1 cellular context compared by ENCODE assay signal in the genomic region with DNA sequence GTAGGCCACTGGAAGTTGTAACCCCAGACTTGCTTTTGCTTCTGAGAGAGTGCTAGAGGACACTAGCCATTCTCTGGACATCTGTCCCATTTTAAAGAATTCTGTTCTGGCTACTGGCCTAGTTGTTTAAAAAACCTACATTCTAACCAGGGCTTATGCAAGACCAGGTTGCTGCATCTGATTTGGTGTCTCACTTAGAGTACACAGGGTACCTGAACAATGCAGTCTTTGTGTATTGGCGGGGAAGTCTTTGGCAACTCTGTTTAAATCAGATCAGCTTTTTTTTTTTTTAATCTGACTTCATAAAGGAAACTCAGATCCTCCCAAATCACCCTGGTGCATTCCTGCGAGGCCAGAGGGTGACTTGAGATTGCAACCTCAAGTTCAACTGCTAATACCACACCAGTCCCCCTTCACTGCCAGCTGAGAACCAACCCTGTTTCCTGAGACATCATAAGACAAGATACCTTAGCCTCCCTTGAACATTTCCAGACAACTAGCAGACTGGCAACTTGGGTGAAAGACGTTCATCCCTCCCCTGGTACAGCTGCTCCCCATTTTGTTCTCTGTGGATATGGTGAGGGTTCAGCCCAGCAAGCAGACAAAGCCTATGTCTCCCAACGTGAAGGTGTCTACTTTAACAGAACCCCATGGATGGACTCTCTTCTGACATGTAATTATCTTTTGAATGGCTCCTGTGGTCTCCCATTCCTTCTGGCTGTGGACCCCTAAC.
TF ChIP-seq lines count a peak whose summit lies in the region.

No MANE protein-coding gene starts in this region.

TF ChIP-seq in HepG2, 621 proteins besides CTCF, POLR2A, EP300 and RAD21 (continued from another document and continues in another):
- TF ChIP-seq TEAD2 (CRISPR knock-in tag; IDR thresholded peaks at IDR 0.05) (no peak), GTF3A (CRISPR knock-in tag; conservative IDR thresholded peaks at IDR 0.05) (no peak), HIC2 (CRISPR knock-in tag; IDR thresholded peaks at IDR 0.05; ENCODE audit: low read depth) (no peak), PCBP1 (IDR thresholded peaks at IDR 0.05; ENCODE audit: borderline replicate concordance, low read depth, low read length) (no peak), SRSF1 (optimal IDR thresholded peaks at IDR 0.05; ENCODE audit: low read depth, low read length) (no peak), MBNL3 (CRISPR knock-in tag; conservative IDR thresholded peaks at IDR 0.05) (no peak), ZNF644 (CRISPR knock-in tag; IDR thresholded peaks at IDR 0.05; ENCODE audit: low read depth) (no peak), HDAC1 (CRISPR knock-in tag; IDR thresholded peaks at IDR 0.05) (no peak), SMAD3 (CRISPR knock-in tag; IDR thresholded peaks at IDR 0.05) (no peak), XRCC5 (optimal IDR thresholded peaks at IDR 0.05; ENCODE audit: low read length) (no peak), SIX4 (CRISPR knock-in tag; IDR thresholded peaks at IDR 0.05) (no peak), ZNF652 (CRISPR knock-in tag; IDR thresholded peaks at IDR 0.05; ENCODE audit: borderline replicate concordance, low read depth) (no peak), HMGA1 (CRISPR knock-in tag; conservative IDR thresholded peaks at IDR 0.05) (no peak), ZBTB20 (CRISPR knock-in tag; IDR thresholded peaks at IDR 0.05; ENCODE audit: borderline replicate concordance, low read depth) (no peak), PHF20 (CRISPR knock-in tag; IDR thresholded peaks at IDR 0.05) (no peak), SMYD3 (CRISPR knock-in tag; IDR thresholded peaks at IDR 0.05) (no peak), ZNF83 (CRISPR knock-in tag; IDR thresholded peaks at IDR 0.05; ENCODE audit: borderline replicate concordance) (no peak), POGZ (CRISPR knock-in tag; IDR thresholded peaks at IDR 0.05) (no peak), ZBTB44 (CRISPR knock-in tag; IDR thresholded peaks at IDR 0.05) (no peak), ZNF766 (CRISPR knock-in tag; IDR thresholded peaks at IDR 0.05; ENCODE audit: borderline replicate concordance) (no peak), MAFG (CRISPR knock-in tag; IDR thresholded peaks at IDR 0.05) (no peak), ISL2 (CRISPR knock-in tag; IDR thresholded peaks at IDR 0.05) (no peak), ZFP91 (CRISPR knock-in tag; IDR thresholded peaks at IDR 0.05; ENCODE audit: borderline replicate concordance) (no peak), NCOA5 (CRISPR knock-in tag; IDR thresholded peaks at IDR 0.05) (no peak), MATR3 (CRISPR knock-in tag; IDR thresholded peaks at IDR 0.05) (no peak), ZMAT5 (CRISPR knock-in tag; IDR thresholded peaks at IDR 0.05; ENCODE audit: borderline replicate concordance, low read depth) (no peak), ZNF574 (CRISPR knock-in tag; IDR thresholded peaks at IDR 0.05) (no peak), SP2 (CRISPR knock-in tag; IDR thresholded peaks at IDR 0.05) (no peak), ZNF224 (CRISPR knock-in tag; IDR thresholded peaks at IDR 0.05) (no peak), HNF4G (IDR thresholded peaks at IDR 0.05; ENCODE audit: borderline replicate concordance, low read depth, low read length) (no peak), HNF4G (CRISPR knock-in tag; IDR thresholded peaks at IDR 0.05; ENCODE audit: borderline replicate concordance, low read depth) (no peak), RBFOX2 (IDR thresholded peaks at IDR 0.05; ENCODE audit: low read depth, low read length) (no peak), SUZ12 (IDR thresholded peaks at IDR 0.05; ENCODE audit: low read depth, low read length) (no peak), KDM3A (CRISPR knock-in tag; IDR thresholded peaks at IDR 0.05; ENCODE audit: low read depth) (no peak), MXD4 (CRISPR knock-in tag; IDR thresholded peaks at IDR 0.05) (no peak), CBFB (CRISPR knock-in tag; IDR thresholded peaks at IDR 0.05) (no peak)
- TF ChIP-seq, protein P1, sequence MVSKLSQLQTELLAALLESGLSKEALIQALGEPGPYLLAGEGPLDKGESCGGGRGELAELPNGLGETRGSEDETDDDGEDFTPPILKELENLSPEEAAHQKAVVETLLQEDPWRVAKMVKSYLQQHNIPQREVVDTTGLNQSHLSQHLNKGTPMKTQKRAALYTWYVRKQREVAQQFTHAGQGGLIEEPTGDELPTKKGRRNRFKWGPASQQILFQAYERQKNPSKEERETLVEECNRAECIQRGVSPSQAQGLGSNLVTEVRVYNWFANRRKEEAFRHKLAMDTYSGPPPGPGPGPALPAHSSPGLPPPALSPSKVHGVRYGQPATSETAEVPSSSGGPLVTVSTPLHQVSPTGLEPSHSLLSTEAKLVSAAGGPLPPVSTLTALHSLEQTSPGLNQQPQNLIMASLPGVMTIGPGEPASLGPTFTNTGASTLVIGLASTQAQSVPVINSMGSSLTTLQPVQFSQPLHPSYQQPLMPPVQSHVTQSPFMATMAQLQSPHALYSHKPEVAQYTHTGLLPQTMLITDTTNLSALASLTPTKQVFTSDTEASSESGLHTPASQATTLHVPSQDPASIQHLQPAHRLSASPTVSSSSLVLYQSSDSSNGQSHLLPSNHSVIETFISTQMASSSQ (IDR thresholded peaks at IDR 0.05; ENCODE audit: low read depth), result no peak
- TF ChIP-seq, protein P1 (CRISPR knock-in tag; IDR thresholded peaks at IDR 0.05; ENCODE audit: borderline replicate concordance), result no peak
- TF ChIP-seq, protein P2, sequence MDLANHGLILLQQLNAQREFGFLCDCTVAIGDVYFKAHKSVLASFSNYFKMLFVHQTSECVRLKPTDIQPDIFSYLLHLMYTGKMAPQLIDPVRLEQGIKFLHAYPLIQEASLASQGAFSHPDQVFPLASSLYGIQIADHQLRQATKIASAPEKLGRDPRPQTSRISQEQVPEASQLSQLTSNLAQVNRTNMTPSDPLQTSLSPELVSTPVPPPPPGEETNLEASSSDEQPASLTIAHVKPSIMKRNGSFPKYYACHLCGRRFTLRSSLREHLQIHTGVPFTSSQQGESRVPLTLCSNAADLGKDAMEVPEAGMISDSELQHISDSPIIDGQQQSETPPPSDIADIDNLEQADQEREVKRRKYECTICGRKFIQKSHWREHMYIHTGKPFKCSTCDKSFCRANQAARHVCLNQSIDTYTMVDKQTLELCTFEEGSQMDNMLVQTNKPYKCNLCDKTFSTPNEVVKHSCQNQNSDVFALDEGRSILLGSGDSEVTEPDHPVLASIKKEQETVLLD (CRISPR knock-in tag; IDR thresholded peaks at IDR 0.05; ENCODE audit: low read depth), result no peak
- TF ChIP-seq, protein P3, sequence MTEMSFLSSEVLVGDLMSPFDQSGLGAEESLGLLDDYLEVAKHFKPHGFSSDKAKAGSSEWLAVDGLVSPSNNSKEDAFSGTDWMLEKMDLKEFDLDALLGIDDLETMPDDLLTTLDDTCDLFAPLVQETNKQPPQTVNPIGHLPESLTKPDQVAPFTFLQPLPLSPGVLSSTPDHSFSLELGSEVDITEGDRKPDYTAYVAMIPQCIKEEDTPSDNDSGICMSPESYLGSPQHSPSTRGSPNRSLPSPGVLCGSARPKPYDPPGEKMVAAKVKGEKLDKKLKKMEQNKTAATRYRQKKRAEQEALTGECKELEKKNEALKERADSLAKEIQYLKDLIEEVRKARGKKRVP (CRISPR knock-in tag; IDR thresholded peaks at IDR 0.05), result peak in 1 of 2 experiments; percentile 55; a peak in 1 of 4 replicates
- TF ChIP-seq, protein P4, sequence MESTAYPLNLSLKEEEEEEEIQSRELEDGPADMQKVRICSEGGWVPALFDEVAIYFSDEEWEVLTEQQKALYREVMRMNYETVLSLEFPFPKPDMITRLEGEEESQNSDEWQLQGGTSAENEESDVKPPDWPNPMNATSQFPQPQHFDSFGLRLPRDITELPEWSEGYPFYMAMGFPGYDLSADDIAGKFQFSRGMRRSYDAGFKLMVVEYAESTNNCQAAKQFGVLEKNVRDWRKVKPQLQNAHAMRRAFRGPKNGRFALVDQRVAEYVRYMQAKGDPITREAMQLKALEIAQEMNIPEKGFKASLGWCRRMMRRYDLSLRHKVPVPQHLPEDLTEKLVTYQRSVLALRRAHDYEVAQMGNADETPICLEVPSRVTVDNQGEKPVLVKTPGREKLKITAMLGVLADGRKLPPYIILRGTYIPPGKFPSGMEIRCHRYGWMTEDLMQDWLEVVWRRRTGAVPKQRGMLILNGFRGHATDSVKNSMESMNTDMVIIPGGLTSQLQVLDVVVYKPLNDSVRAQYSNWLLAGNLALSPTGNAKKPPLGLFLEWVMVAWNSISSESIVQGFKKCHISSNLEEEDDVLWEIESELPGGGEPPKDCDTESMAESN (CRISPR knock-in tag; conservative IDR thresholded peaks at IDR 0.05), result no peak
